Comparison of ENCODE assay signal across 15 cellular contexts in genomic region chr20:32451340-32451681, GRCh38.
DNase-seq lines count a peak whose midpoint lies in the region; ATAC-seq and TF ChIP-seq lines count a peak whose summit lies in the region.
"Had no signal": no experiment of that assay in that cellular context is flagged by ENCODE, and none has a peak within 500 bp of the region (broad histone marks: within the 10 kb centered on the region; RNA-seq: fewer than 3 reads in every experiment).

No MANE protein-coding gene starts in this region.

- H3K4me1 Mint-ChIP-seq in natural killer cell: peaks cover 17 to 41% of the 10 kb centered on the region in 2 donors
- peaks cover 10 to 11% of the 10 kb centered on the region in 2 donors for H3K4me1 Mint-ChIP-seq in natural killer cell treated with Interleukin-12 subunit alpha and Interleukin-12 subunit beta and Interleukin-15 and Interleukin-18, amount 100 ng/mL, for 72 hours (ENCODE audit: low read depth in 2 of 2)
- H3K4me1 Mint-ChIP-seq in activated CD8-positive, alpha-beta T cell treated with anti-CD3 and anti-CD28 coated beads, Interleukin-2, amount 10 ng/mL, durations not matched to agents 7 days and 5 days (ENCODE audit: low read depth): no peaks in the 10 kb centered on the region
- peaks cover 2 to 26% (median 20%) of the 10 kb centered on the region in 7 donors for H3K4me1 Mint-ChIP-seq in naive thymus-derived CD4-positive, alpha-beta T cell

- no peak overlapping the region for H3K27ac ChIP-seq in naive thymus-derived CD4-positive, alpha-beta T cell (ENCODE audit: low read depth, low read length)

- ATAC-seq in natural killer cell: no peak
- ATAC-seq in natural killer cell treated with Interleukin-12 subunit alpha and Interleukin-12 subunit beta and Interleukin-15 and Interleukin-18, amount 100 ng/mL, for 72 hours: no peak
- peak; percentile 23 for ATAC-seq in activated CD8-positive, alpha-beta T cell treated with anti-CD3 and anti-CD28 coated beads, Interleukin-2, amount 10 ng/mL, durations not matched to agents 7 days and 5 days
- ATAC-seq in naive thymus-derived CD4-positive, alpha-beta T cell: no peak
- ATAC-seq in GM19455 (IDR thresholded peaks at IDR 0.05; ENCODE audit: unreplicated experiment): no peak
- ATAC-seq: gastroesophageal sphincter had no signal

- CTCF ChIA-PET in activated CD8-positive, alpha-beta T cell treated with anti-CD3 and anti-CD28 coated beads, Interleukin-2, amount 10 ng/mL, durations not matched to agents 7 days and 5 days (lab: Charles Lee): no interaction called here
- CTCF ChIA-PET in naive thymus-derived CD4-positive, alpha-beta T cell (lab: Charles Lee): no interaction called here

- no peak overlapping the region for H3K4me3 ChIP-seq in naive thymus-derived CD4-positive, alpha-beta T cell (ENCODE audit: low read length)
- H3K4me3 ChIP-seq: adrenal gland, gastroesophageal sphincter had no signal

- no peaks in the 10 kb centered on the region for H3K27me3 ChIP-seq in naive thymus-derived CD4-positive, alpha-beta T cell (ENCODE audit: control insufficient read depth in 2 of 2, insufficient read depth in 2 of 2, low read length in 2 of 2)
- H3K27me3 ChIP-seq: adrenal gland, gastroesophageal sphincter had no signal

- no peak overlapping the region for H3K4me3 Mint-ChIP-seq in natural killer cell
- H3K4me3 Mint-ChIP-seq in natural killer cell treated with Interleukin-12 subunit alpha and Interleukin-12 subunit beta and Interleukin-15 and Interleukin-18, amount 100 ng/mL, for 72 hours: no peak overlapping the region
- no peak overlapping the region for H3K4me3 Mint-ChIP-seq in activated CD8-positive, alpha-beta T cell treated with anti-CD3 and anti-CD28 coated beads, Interleukin-2, amount 10 ng/mL, durations not matched to agents 7 days and 5 days
- H3K4me3 Mint-ChIP-seq in naive thymus-derived CD4-positive, alpha-beta T cell: no peak overlapping the region
- H3K4me3 Mint-ChIP-seq: T-helper 2 cell treated with Interferon-gamma antibody and Interleukin-4, amounts not matched to agents 5 μg/mL and 100 μg/mL, for 36 hours had no signal

- no peaks in the 10 kb centered on the region for H3K4me1 ChIP-seq in naive thymus-derived CD4-positive, alpha-beta T cell (ENCODE audit: control insufficient read depth in 2 of 2, insufficient read depth in 2 of 2, low read length in 2 of 2)

- peak overlapping the region; percentile 31 to 81 for H3K27ac Mint-ChIP-seq in natural killer cell
- peak overlapping the region in 1 of 2 donors; percentile 72 for H3K27ac Mint-ChIP-seq in natural killer cell treated with Interleukin-12 subunit alpha and Interleukin-12 subunit beta and Interleukin-15 and Interleukin-18, amount 100 ng/mL, for 72 hours
- peak overlapping the region; percentile 36 for H3K27ac Mint-ChIP-seq in activated CD8-positive, alpha-beta T cell treated with anti-CD3 and anti-CD28 coated beads, Interleukin-2, amount 10 ng/mL, durations not matched to agents 7 days and 5 days
- peak overlapping the region in 7 of 9 donors; percentile 50 to 84 (median 64) for H3K27ac Mint-ChIP-seq in naive thymus-derived CD4-positive, alpha-beta T cell
- H3K27ac Mint-ChIP-seq: T-helper 2 cell treated with Interferon-gamma antibody and Interleukin-4, amounts not matched to agents 5 μg/mL and 100 μg/mL, for 36 hours had no signal

- no peak for TF ChIP-seq CTCF in natural killer cell (IDR thresholded peaks at IDR 0.05)

- peaks cover 0 to 100% (median 22%) of the 10 kb centered on the region in 3 experiments for H3K36me3 ChIP-seq in naive thymus-derived CD4-positive, alpha-beta T cell (ENCODE audit: control insufficient read depth in 2 of 3, insufficient read depth in 3 of 3, low read length in 3 of 3)

- H3K9me3 Mint-ChIP-seq in natural killer cell: no peaks in the 10 kb centered on the region
- H3K9me3 Mint-ChIP-seq in natural killer cell treated with Interleukin-12 subunit alpha and Interleukin-12 subunit beta and Interleukin-15 and Interleukin-18, amount 100 ng/mL, for 72 hours: no peaks in the 10 kb centered on the region
- no peaks in the 10 kb centered on the region for H3K9me3 Mint-ChIP-seq in activated CD8-positive, alpha-beta T cell treated with anti-CD3 and anti-CD28 coated beads, Interleukin-2, amount 10 ng/mL, durations not matched to agents 7 days and 5 days (ENCODE audit: insufficient read depth)
- peaks cover 0 to 3% (median 0%) of the 10 kb centered on the region in 11 donors for H3K9me3 Mint-ChIP-seq in naive thymus-derived CD4-positive, alpha-beta T cell
- H3K9me3 Mint-ChIP-seq: T-helper 2 cell treated with Interferon-gamma antibody and Interleukin-4, amounts not matched to agents 5 μg/mL and 100 μg/mL, for 36 hours had no signal

- POLR2A ChIA-PET in activated CD8-positive, alpha-beta T cell treated with anti-CD3 and anti-CD28 coated beads, Interleukin-2, amount 10 ng/mL, durations not matched to agents 7 days and 5 days (lab: Charles Lee): no interaction called here
- POLR2A ChIA-PET in naive thymus-derived CD4-positive, alpha-beta T cell (lab: Charles Lee): no interaction called here

- intact Hi-C loops in natural killer cell (cut with micrococcal nuclease): no loop called here
- intact Hi-C loops in naive thymus-derived CD4-positive, alpha-beta T cell (cut with micrococcal nuclease): no loop called here

- H3K36me3 Mint-ChIP-seq in natural killer cell: no peaks in the 10 kb centered on the region
- H3K36me3 Mint-ChIP-seq in natural killer cell treated with Interleukin-12 subunit alpha and Interleukin-12 subunit beta and Interleukin-15 and Interleukin-18, amount 100 ng/mL, for 72 hours: no peaks in the 10 kb centered on the region
- peaks cover 13% of the 10 kb centered on the region for H3K36me3 Mint-ChIP-seq in activated CD8-positive, alpha-beta T cell treated with anti-CD3 and anti-CD28 coated beads, Interleukin-2, amount 10 ng/mL, durations not matched to agents 7 days and 5 days (ENCODE audit: low read depth)
- H3K36me3 Mint-ChIP-seq in naive thymus-derived CD4-positive, alpha-beta T cell: peaks cover 0 to 33% (median 4%) of the 10 kb centered on the region in 5 donors

- DNase-seq in natural killer cell (no peak), NCI-H1417 (lab: John Stamatoyannopoulos, UW) (no peak), germinal center (ENCODE audit: low spot score) (no peak)
- DNase-seq in natural killer cell treated with Interleukin-12 subunit alpha and Interleukin-12 subunit beta and Interleukin-15 and Interleukin-18, amount 100 ng/mL, for 72 hours (ENCODE audit: low spot score): no peak
- no peak for DNase-seq in activated CD8-positive, alpha-beta T cell treated with anti-CD3 and anti-CD28 coated beads, Interleukin-2, amount 10 ng/mL, durations not matched to agents 7 days and 5 days
- no peak for DNase-seq in naive thymus-derived CD4-positive, alpha-beta T cell
- no peak for DNase-seq in stimulated activated CD4-positive, alpha-beta T cell treated with anti-CD3 and anti-CD28 coated beads, Interleukin-4, amount 100 ng/mL, for 4 hours
- DNase-seq: activated CD4-positive, CD25-positive, alpha-beta regulatory T cell treated with anti-CD3 and anti-CD28 coated beads, Interleukin-2, amount 50 U/mL, for 72 hours; activated T-cell treated with anti-CD3 and anti-CD28 coated beads for 4 hours; NCI-H187 treated with DMSO at 0.1 percent for 48 hours; SIG-M5 had no signal

- no peaks in the 10 kb centered on the region for H3K27me3 Mint-ChIP-seq in natural killer cell (ENCODE audit: low read depth in 2 of 2)
- no peaks in the 10 kb centered on the region for H3K27me3 Mint-ChIP-seq in natural killer cell treated with Interleukin-12 subunit alpha and Interleukin-12 subunit beta and Interleukin-15 and Interleukin-18, amount 100 ng/mL, for 72 hours
- H3K27me3 Mint-ChIP-seq in activated CD8-positive, alpha-beta T cell treated with anti-CD3 and anti-CD28 coated beads, Interleukin-2, amount 10 ng/mL, durations not matched to agents 7 days and 5 days (ENCODE audit: low read depth): no peaks in the 10 kb centered on the region
- no peaks in the 10 kb centered on the region for H3K27me3 Mint-ChIP-seq in naive thymus-derived CD4-positive, alpha-beta T cell

- no peaks in the 10 kb centered on the region for H3K9me3 ChIP-seq in naive thymus-derived CD4-positive, alpha-beta T cell (ENCODE audit: control insufficient read depth in 2 of 3, low read length in 3 of 3)
- H3K9me3 ChIP-seq: adrenal gland, gastroesophageal sphincter had no signal
